ENCODE assay signal across 20 cellular contexts in genomic region chr5:25441810-25442209, GRCh38.
DNase-seq lines count a peak whose midpoint lies in the region; FAIRE-seq and TF ChIP-seq lines count a peak whose summit lies in the region.
"Had no signal": no experiment of that assay in that cellular context is flagged by ENCODE, and none has a peak within 500 bp of the region (broad histone marks: within the 10 kb centered on the region; RNA-seq: fewer than 3 reads in every experiment).

No MANE protein-coding gene starts in this region.

- no peaks in the 10 kb centered on the region for H3K9me3 Mint-ChIP-seq in astrocyte (ENCODE audit: unreplicated experiment)

- no peaks in the 10 kb centered on the region for H3K27me3 Mint-ChIP-seq in astrocyte (ENCODE audit: low read depth, unreplicated experiment)
- H3K27me3 Mint-ChIP-seq: CD4-positive, alpha-beta memory T cell had no signal

- H3K4me2 ChIP-seq in astrocyte (ENCODE audit: low read length) = no peak overlapping the region
- H3K4me2 ChIP-seq in smooth muscle cell = peak overlapping the region; percentile 69
- H3K4me2 ChIP-seq: BLaER1 had no signal

- peak overlapping the region; percentile 98; the same call in 1 of the 2 replicates for H3K9ac ChIP-seq in HUES48 (ENCODE audit: low read depth, low read length)
- H3K9ac ChIP-seq in astrocyte (ENCODE audit: low read length) = no peak overlapping the region
- peak overlapping the region; percentile 38 for H3K9ac ChIP-seq in iPS-15b (ENCODE audit: low read depth, low read length)
- no peak overlapping the region for H3K9ac ChIP-seq in smooth muscle cell (ENCODE audit: low read depth)
- H3K9ac ChIP-seq: BLaER1 had no signal

- no peaks in the 10 kb centered on the region for H3K9me3 ChIP-seq in HUES48 (ENCODE audit: control insufficient read depth, insufficient read depth, low read length)
- no peaks in the 10 kb centered on the region for H3K9me3 ChIP-seq in astrocyte (ENCODE audit: insufficient read depth, low read depth, low read length)
- H3K9me3 ChIP-seq in iPS-15b (ENCODE audit: control insufficient read depth, insufficient read depth, low read length) = no peaks in the 10 kb centered on the region
- no peaks in the 10 kb centered on the region for H3K9me3 ChIP-seq in smooth muscle cell (replicated peaks; ENCODE audit: low read depth)
- H3K9me3 ChIP-seq: BLaER1 had no signal

- TF ChIP-seq CTCF in astrocyte (IDR thresholded peaks at IDR 0.05; ENCODE audit: insufficient read depth, low read depth, low read length) (no peak), smooth muscle cell (IDR thresholded peaks at IDR 0.05; ENCODE audit: borderline replicate concordance, insufficient read depth, poor library complexity, severe bottlenecking) (no peak)

- H3K79me2 ChIP-seq in astrocyte (ENCODE audit: insufficient read depth, low read length) = no peaks in the 10 kb centered on the region
- H3K79me2 ChIP-seq in smooth muscle cell (ENCODE audit: low read depth) = no peaks in the 10 kb centered on the region

- H3K27ac Mint-ChIP-seq in astrocyte (ENCODE audit: unreplicated experiment) = peak overlapping the region; percentile 0
- H3K27ac Mint-ChIP-seq: CD4-positive, alpha-beta memory T cell had no signal

- H3F3A ChIP-seq in smooth muscle cell (ENCODE audit: low read depth) = no peaks in the 10 kb centered on the region

- peaks cover 72% of the 10 kb centered on the region for H3K36me3 ChIP-seq in HUES48 (ENCODE audit: control insufficient read depth, insufficient read depth, low read length)
- no peaks in the 10 kb centered on the region for H3K36me3 ChIP-seq in astrocyte (ENCODE audit: insufficient read depth, low read length)
- H3K36me3 ChIP-seq in iPS-15b (ENCODE audit: control insufficient read depth, insufficient read depth, low read length) = peaks cover 5% of the 10 kb centered on the region
- no peaks in the 10 kb centered on the region for H3K36me3 ChIP-seq in smooth muscle cell (ENCODE audit: low read depth)
- H3K36me3 ChIP-seq: BLaER1 had no signal

- H4K20me1 ChIP-seq in astrocyte (ENCODE audit: insufficient read depth, low read length) = no peaks in the 10 kb centered on the region
- H4K20me1 ChIP-seq in smooth muscle cell (ENCODE audit: low read depth) = no peaks in the 10 kb centered on the region
- H4K20me1 ChIP-seq: BLaER1 had no signal

- no peaks in the 10 kb centered on the region for H3K36me3 Mint-ChIP-seq in astrocyte (ENCODE audit: low read depth, unreplicated experiment)
- H3K36me3 Mint-ChIP-seq: CD4-positive, alpha-beta memory T cell had no signal

- DNase-seq in astrocyte (ENCODE audit: low read depth) = no peak
- DNase-seq in smooth muscle cell (lab: John Stamatoyannopoulos, UW; ENCODE audit: unreplicated experiment) = no peak
- no peak for DNase-seq in DMS114 treated with DMSO at 0.1 percent for 48 hours (lab: John Stamatoyannopoulos, UW; ENCODE audit: unreplicated experiment)
- no peak for DNase-seq in GM19240 (ENCODE audit: insufficient read length, low spot score)
- no peak for DNase-seq in glomerular visceral epithelial cell (ENCODE audit: extremely low spot score)
- DNase-seq: CD4-positive, alpha-beta memory T cell; KBM-7; NCI-H1417; NCI-H187; NCI-H2107; NCI-H2227 treated with DMSO at 0.1 percent for 48 hours; NCI-H524; NCI-H82; PC-3; SIG-M5 had no signal

- WGBS in smooth muscle cell (ENCODE audit: low lambda C conversion rate) = 41% methylated on average over 4 of the region's 4 CpGs

- peaks cover 22% of the 10 kb centered on the region for H3K4me1 Mint-ChIP-seq in astrocyte (ENCODE audit: low read depth, unreplicated experiment)
- H3K4me1 Mint-ChIP-seq: CD4-positive, alpha-beta memory T cell had no signal

- H3K27ac ChIP-seq in HUES48 (ENCODE audit: low read depth, low read length) = peak overlapping the region; percentile 80
- H3K27ac ChIP-seq in astrocyte (ENCODE audit: low read depth, low read length) = no peak overlapping the region
- no peak overlapping the region for H3K27ac ChIP-seq in smooth muscle cell (ENCODE audit: low read depth)
- H3K27ac ChIP-seq: BLaER1, RWPE1 had no signal

- H3K4me3 ChIP-seq in HUES48 (ENCODE audit: low read depth, low read length) = peak overlapping the region; percentile 83
- H3K4me3 ChIP-seq in astrocyte (ENCODE audit: insufficient read depth, low read depth, low read length) = no peak overlapping the region
- peak overlapping the region; percentile 78 for H3K4me3 ChIP-seq in iPS-15b (ENCODE audit: low read depth, low read length)
- no peak overlapping the region for H3K4me3 ChIP-seq in smooth muscle cell
- H3K4me3 ChIP-seq: BLaER1 had no signal

- H3K27me3 ChIP-seq in HUES48 (ENCODE audit: control insufficient read depth, insufficient read depth, low read length) = no peaks in the 10 kb centered on the region
- H3K27me3 ChIP-seq in astrocyte (ENCODE audit: insufficient read depth, low read length) = no peaks in the 10 kb centered on the region
- H3K27me3 ChIP-seq in iPS-15b (ENCODE audit: control insufficient read depth, insufficient read depth, low read length) = no peaks in the 10 kb centered on the region
- H3K27me3 ChIP-seq in smooth muscle cell (ENCODE audit: low read depth) = no peaks in the 10 kb centered on the region
- H3K27me3 ChIP-seq: BLaER1 had no signal

- H3K4me3 Mint-ChIP-seq in astrocyte (ENCODE audit: unreplicated experiment) = peak overlapping the region; percentile 70
- H3K4me3 Mint-ChIP-seq: CD4-positive, alpha-beta memory T cell had no signal

- H3K4me1 ChIP-seq in HUES48 (ENCODE audit: control insufficient read depth, insufficient read depth, low read length) (peaks cover 33% of the 10 kb centered on the region), astrocyte (ENCODE audit: insufficient read depth, low read length) (no peaks in the 10 kb centered on the region), iPS-15b (ENCODE audit: control insufficient read depth, insufficient read depth, low read length) (peaks cover 12% of the 10 kb centered on the region), smooth muscle cell (ENCODE audit: low read depth) (peaks cover 36% of the 10 kb centered on the region)
- H3K4me1 ChIP-seq: BLaER1 had no signal

- H2AFZ ChIP-seq in astrocyte (ENCODE audit: low read depth, low read length) (no peak overlapping the region), smooth muscle cell (ENCODE audit: low read depth) (peak overlapping the region; percentile 91)

- FAIRE-seq in astrocyte (lab: Jason Lieb, UNC) = no peak
- FAIRE-seq: HepG2 had no signal

Comparison
In these comparisons a context has a peak if more than half of its experiments do, and no peak if none do; other contexts are left out.
1. H3K4me3 ChIP-seq: peak in HUES48 (single experiment) and iPS-15b (single experiment); none in astrocyte (single experiment) and smooth muscle cell (single experiment).
2. H3K9ac ChIP-seq: peak in HUES48 (single experiment) and iPS-15b (single experiment); none in astrocyte (single experiment) and smooth muscle cell (single experiment).